In the genomic region with DNA sequence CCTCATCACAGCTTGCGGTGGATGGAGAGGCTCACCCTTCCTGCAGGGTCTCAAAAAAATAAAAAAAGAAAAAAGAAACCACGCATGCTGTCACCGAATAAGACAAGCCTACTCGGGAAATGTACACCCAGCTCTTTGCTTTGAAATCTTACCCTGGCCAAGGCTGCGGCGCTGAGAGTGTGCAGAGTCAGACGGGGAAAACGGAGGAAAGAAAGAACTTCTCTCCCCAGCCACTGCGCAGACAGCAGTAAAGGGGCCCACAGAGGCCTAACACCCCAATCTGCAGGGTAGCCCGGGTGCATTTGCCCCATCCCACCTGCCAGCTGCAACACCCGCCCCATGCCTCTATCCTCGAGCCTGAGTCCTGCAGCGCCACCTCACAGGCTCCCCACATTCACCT, we compare ENCODE assay signal across 14 cellular contexts. TPM values are rescaled to one million over a fixed set of nuclear protein-coding genes. Genes with fewer than 3 reads are reported as not detected.
DNase-seq lines count a peak whose midpoint lies in the region; ATAC-seq, FAIRE-seq and TF ChIP-seq lines count a peak whose summit lies in the region.
"Had no signal": no experiment of that assay in that cellular context is flagged by ENCODE, and none has a peak within 500 bp of the region (broad histone marks: within the 10 kb centered on the region; RNA-seq: fewer than 3 reads in every experiment).

No MANE protein-coding gene starts in this region.

- no peaks in the 10 kb centered on the region for H3K9me3 ChIP-seq in keratinocyte (ENCODE audit: control insufficient read depth, low read depth, low read length)
- H3K9me3 ChIP-seq: BE2C had no signal

- no peak for FAIRE-seq in keratinocyte (lab: Jason Lieb, UNC)

- peaks cover 8% of the 10 kb centered on the region for H3K27me3 ChIP-seq in keratinocyte (ENCODE audit: control insufficient read depth, extremely low read depth, insufficient read depth, low read length)
- H3K27me3 ChIP-seq: BE2C had no signal

- peak overlapping the region; percentile 21; the same call in 1 of the 2 replicates for H3K27ac ChIP-seq in C4-2B
- no peak overlapping the region for H3K27ac ChIP-seq in keratinocyte (ENCODE audit: control insufficient read depth, insufficient read depth, low read length)
- H3K27ac ChIP-seq: PC-9, SK-N-MC had no signal

- H3K4me2 ChIP-seq in keratinocyte (ENCODE audit: control insufficient read depth, extremely low read depth, insufficient read depth, low read depth, low read length), result no peak overlapping the region
- H3K4me2 ChIP-seq: PC-9 had no signal

- H3K4me1 ChIP-seq in keratinocyte (ENCODE audit: control insufficient read depth, extremely low read depth, insufficient read depth, low read length), result no peaks in the 10 kb centered on the region
- H3K4me1 ChIP-seq: BE2C had no signal

- H3K9me1 ChIP-seq in keratinocyte (ENCODE audit: control insufficient read depth, extremely low read depth, insufficient read depth, low read length), result no peaks in the 10 kb centered on the region

- H3K79me2 ChIP-seq in keratinocyte (ENCODE audit: control insufficient read depth, insufficient read depth, low read length), result no peaks in the 10 kb centered on the region

- ATAC-seq in left ventricle myocardium superior, result no peak
- ATAC-seq in GM21786 (IDR thresholded peaks at IDR 0.05; ENCODE audit: unreplicated experiment), result no peak

- peak; percentile 57 for DNase-seq in NCI-H2171 treated with DMSO at 0.1 percent for 48 hours (lab: John Stamatoyannopoulos, UW)
- no peak for DNase-seq in keratinocyte (ENCODE audit: low read depth, low spot score)
- DNase-seq in posterior vena cava (ENCODE audit: low spot score), result peak; percentile 15
- no peak for DNase-seq in CD1c-positive myeloid dendritic cell (ENCODE audit: extremely low spot score)
- no peak for DNase-seq in left ventricle myocardium superior
- DNase-seq: HCEC 1CT, NCI-H1417 treated with DMSO at 0.1 percent for 48 hours, NCI-H345, NCI-H526 treated with DMSO at 0.1 percent for 48 hours had no signal

- no peaks in the 10 kb centered on the region for H3K36me3 ChIP-seq in keratinocyte (ENCODE audit: control insufficient read depth in 2 of 2, extremely low read depth in 1 of 2, insufficient read depth in 2 of 2, low read length in 2 of 2)
- H3K36me3 ChIP-seq: BE2C had no signal

- dilution Hi-C loops in keratinocyte (cut with MboI; ENCODE audit: extremely low pct_ligation_motif_present, low sequenced_read_pairs), result no loop called here

- peak overlapping the region; percentile 62 for H2AFZ ChIP-seq in keratinocyte (ENCODE audit: control insufficient read depth, low read length)
- H2AFZ ChIP-seq: PC-9 had no signal

- TF ChIP-seq CTCF in C4-2B (conservative IDR thresholded peaks at IDR 0.05) (no peak), keratinocyte (optimal IDR thresholded peaks at IDR 0.05 in 1 of 3, IDR thresholded peaks at IDR 0.05 in 1 of 3, conservative IDR thresholded peaks at IDR 0.05 in 1 of 3; ENCODE audit: extremely low read depth in 1 of 3, insufficient read depth in 2 of 3, low read length in 3 of 3) (no peak)

- no peak overlapping the region for H3K9ac ChIP-seq in keratinocyte (ENCODE audit: control insufficient read depth, extremely low read depth, insufficient read depth, low read length)

- H4K20me1 ChIP-seq in keratinocyte (ENCODE audit: control insufficient read depth, extremely low read depth, insufficient read depth, low read length), result peaks cover 2% of the 10 kb centered on the region

- intact Hi-C loops in posterior vena cava (cut with DNase I), result no loop called here
- intact Hi-C loops in left ventricle myocardium superior (cut with micrococcal nuclease), result no loop called here

- peak overlapping the region in 1 of 3 experiments; percentile 9 for H3K4me3 ChIP-seq in keratinocyte (ENCODE audit: control insufficient read depth in 2 of 3, extremely low read depth in 1 of 3, insufficient read depth in 2 of 3, low read depth in 1 of 3, low read length in 3 of 3)
- H3K4me3 ChIP-seq: PC-9, SK-N-MC had no signal

RNA-seq across cellular contexts. Expression of a gene that starts 14.8 kb away (rescaled TPM):
- polyA plus RNA-seq in keratinocyte, result 0.01 TPM in 1 of 3 replicates, not detected in the others
- polyA plus RNA-seq in keratinocyte (2011; ENCODE audit: low read depth), result not detected
- polyA plus RNA-seq in keratinocyte (2011; cell fraction: cytosol; rRNA removed), result not detected in 2 replicates
- polyA plus RNA-seq in keratinocyte (2011; cell fraction: nucleus; rRNA removed), result 0.01 and 0.06 TPM in 2 replicates
- 0.03 TPM in 1 of 2 replicates, not detected in the other for polyA plus RNA-seq in keratinocyte (2012; ENCODE audit: low replicate concordance)
- polyA minus RNA-seq in keratinocyte, result not detected in 3 replicates
- not detected for polyA minus RNA-seq in keratinocyte (2011; cell fraction: cytosol; rRNA and poly(A)+ RNA removed)
- not detected in 2 replicates for polyA minus RNA-seq in keratinocyte (2011; cell fraction: nucleus; rRNA and poly(A)+ RNA removed)
- total RNA-seq in posterior vena cava (under 1 TPM; 0.23 to 0.33 TPM), left ventricle myocardium superior (0.17 TPM)
- total RNA-seq: PC-9 had no signal

Comparison
In these comparisons a context has a peak if more than half of its experiments do, and no peak if none do; other contexts are left out.
1. DNase-seq: peak in NCI-H2171 treated with DMSO at 0.1 percent for 48 hours (single experiment) and posterior vena cava (single experiment); none in keratinocyte (single experiment), CD1c-positive myeloid dendritic cell (single experiment) and left ventricle myocardium superior (single experiment).